Comparison of ENCODE assay signal across 22 cellular contexts in genomic region chr10:131010965-131011575, GRCh38.
"Had no signal": no experiment of that assay in that cellular context is flagged by ENCODE, and none has a peak within 500 bp of the region (broad histone marks: within the 10 kb centered on the region; RNA-seq: fewer than 3 reads in every experiment).

No MANE protein-coding gene starts in this region.

- H3K4me2 ChIP-seq: hepatocyte had no signal

- H3K9ac ChIP-seq: parathyroid adenoma had no signal

- H2AFZ ChIP-seq: hepatocyte, parathyroid adenoma had no signal

- H3K79me2 ChIP-seq: hepatocyte, parathyroid adenoma had no signal

- H3K4me3 ChIP-seq: hepatocyte, left ventricle myocardium inferior, lung, psoas muscle, right atrium auricular region, skin epidermis, suprapubic skin, thoracic aorta, tibial artery, uterus had no signal

- DNase-seq: islet precursor cell; left ventricle myocardium inferior; mesendoderm; midbrain; naive thymus-derived CD8-positive, alpha-beta T cell; occipital lobe; psoas muscle; stimulated activated CD4-positive, alpha-beta T cell treated with anti-CD3 and anti-CD28 coated beads, Interleukin-4, amount 100 ng/mL, for 24 hours; stimulated activated naive CD4-positive, alpha-beta T cell; trophoblast cell; uterus had no signal

- H3K27me3 ChIP-seq: hepatocyte, neutrophil, right atrium auricular region, uterus had no signal

- H3K9me3 ChIP-seq: neutrophil, psoas muscle, right atrium auricular region, suprapubic skin, thoracic aorta, tibial artery, uterus had no signal

- H3K36me3 ChIP-seq: left ventricle myocardium inferior, neutrophil, right atrium auricular region, suprapubic skin, thoracic aorta, tibial artery, uterus had no signal

- H3K4me1 ChIP-seq: left ventricle myocardium inferior, parathyroid adenoma, psoas muscle, right atrium auricular region, suprapubic skin, tibial artery, uterus had no signal

- ATAC-seq: naive thymus-derived CD8-positive, alpha-beta T cell; psoas muscle; sciatic nerve; stimulated activated effector memory CD8-positive, alpha-beta T cell treated with anti-CD3 and anti-CD28 coated beads, Interleukin-12 subunit alpha, Interleukin-12 subunit beta, amount 100 ng/mL, for 72 hours had no signal

- H3K27ac ChIP-seq: hepatocyte, left ventricle myocardium inferior, neutrophil, parathyroid adenoma, psoas muscle, right atrium auricular region, skin epidermis, suprapubic skin, thoracic aorta, tibial artery, uterus had no signal
